In the genomic region with DNA sequence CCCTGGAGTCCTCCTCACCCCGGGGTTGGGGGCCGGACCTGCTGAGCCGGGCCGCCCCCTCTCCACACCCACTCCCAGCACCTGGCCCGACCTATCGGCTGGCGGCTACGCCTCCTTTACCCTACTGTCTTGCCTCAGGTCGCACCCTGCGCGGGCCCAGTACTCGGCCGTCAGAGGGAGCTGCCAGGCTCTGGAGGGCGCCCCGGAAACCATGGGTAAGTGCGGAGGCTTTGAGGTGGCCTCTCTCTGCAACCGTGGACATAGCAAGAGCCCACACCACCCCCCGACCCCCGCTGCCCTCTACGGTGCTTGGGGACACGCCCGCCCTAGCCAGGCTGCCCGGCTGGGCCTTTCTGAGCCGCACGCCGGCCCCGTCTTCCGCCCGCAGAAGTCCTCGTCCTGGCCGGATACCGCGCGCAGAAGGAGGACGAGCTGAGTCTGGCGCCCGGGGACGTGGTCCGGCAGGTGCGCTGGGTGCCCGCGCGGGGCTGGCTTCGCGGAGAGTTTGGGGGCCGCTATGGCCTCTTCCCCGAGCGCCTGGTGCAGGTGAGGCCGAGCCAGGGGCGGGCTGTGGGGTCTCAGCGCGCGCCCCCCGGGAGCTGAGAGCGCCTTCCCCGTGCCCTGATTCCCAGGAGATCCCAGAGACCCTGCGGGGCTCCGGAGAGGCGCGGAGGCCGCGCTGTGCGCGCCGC, we compare ENCODE assay signal across 8 cellular contexts. TPM values are rescaled to one million over a fixed set of nuclear protein-coding genes. Genes with fewer than 3 reads are reported as not detected.
A peak's percentile ranks its signal among the peaks of the same experiment; 100 is the strongest.
DNase-seq lines count a peak whose midpoint lies in the region; ATAC-seq, FAIRE-seq and TF ChIP-seq lines count a peak whose summit lies in the region.

A gene (plus strand): TSS at position 159 of the 692 bp plus-strand sequence. CDS start 53 bp downstream, at position 212.

- H3K4me2 ChIP-seq in GM12878 (ENCODE audit: control insufficient read depth, insufficient read depth) (peak within 1 kb of the TSS; percentile 95), keratinocyte (ENCODE audit: control insufficient read depth, extremely low read depth, insufficient read depth, low read depth, low read length) (peak within 1 kb of the TSS; percentile 88)

- FAIRE-seq in GM12878 (lab: Jason Lieb, UNC), result no peak
- no peak for FAIRE-seq in keratinocyte (lab: Jason Lieb, UNC)

- 5% methylated on average over 56 of the region's 65 CpGs for WGBS in GM12878 (ENCODE audit: insufficient coverage, insufficient replicate concordance, low lambda C conversion rate, missing lambda C conversion rate)

- CTCF ChIA-PET in GM12878 (lab: Yijun Ruan, JAX), result interaction anchor here (0.7 to 4.0 kb wide), 13 partner anchors 8 to 157 kb away, joined by 3 to 24 read pairs (median 4); a partner anchor contains a TSS

- H3K27ac ChIP-seq in RWPE2 (ENCODE audit: poor library complexity, severe bottlenecking) (peak within 1 kb of the TSS; percentile 87), GM12878 (ENCODE audit: control insufficient read depth, insufficient read depth) (peak within 1 kb of the TSS; percentile 46), keratinocyte (ENCODE audit: control insufficient read depth, insufficient read depth, low read length) (peak within 1 kb of the TSS; percentile 89)

- intact Hi-C loops in GM12878 (cut with micrococcal nuclease; ENCODE audit: unreplicated experiment), result no loop called here

- H3K4me3 ChIP-seq in RWPE2 (ENCODE audit: severe bottlenecking) (peak within 1 kb of the TSS; percentile 58), GM12878 (peak within 1 kb of the TSS; percentile 95), keratinocyte (ENCODE audit: control insufficient read depth in 2 of 3, extremely low read depth in 1 of 3, insufficient read depth in 2 of 3, low read depth in 1 of 3, low read length in 3 of 3) (peak within 1 kb of the TSS; percentile 58 to 86 (median 81))

- TF ChIP-seq CTCF in RWPE2 (IDR thresholded peaks at IDR 0.05; ENCODE audit: poor library complexity, severe bottlenecking) (peak; percentile 36), GM12878 (IDR thresholded peaks at IDR 0.05 in 2 of 3, conservative IDR thresholded peaks at IDR 0.05 in 1 of 3; ENCODE audit: control insufficient read depth in 2 of 3, extremely low read depth in 1 of 3, insufficient read depth in 1 of 3, low read depth in 3 of 3, low read length in 3 of 3) (peak in 2 of 3 experiments; percentile 14 to 17; a peak in 1 of 6 replicates), keratinocyte (optimal IDR thresholded peaks at IDR 0.05 in 1 of 3, IDR thresholded peaks at IDR 0.05 in 1 of 3, conservative IDR thresholded peaks at IDR 0.05 in 1 of 3; ENCODE audit: extremely low read depth in 1 of 3, insufficient read depth in 2 of 3, low read length in 3 of 3) (peak; percentile 10 to 29 (median 22))

- H3K27me3 ChIP-seq in RWPE2 (ENCODE audit: insufficient read depth, poor library complexity, severe bottlenecking), result no peaks in the 10 kb centered on the region
- no peaks in the 10 kb centered on the region for H3K27me3 ChIP-seq in GM12878 (replicated peaks in 1 of 2; ENCODE audit: control insufficient read depth in 2 of 2, insufficient read depth in 2 of 2, low read length in 1 of 2)
- H3K27me3 ChIP-seq in keratinocyte (ENCODE audit: control insufficient read depth, extremely low read depth, insufficient read depth, low read length), result no peaks in the 10 kb centered on the region

- DNase-seq in COR-L47 (lab: John Stamatoyannopoulos, UW) (peak; percentile 48), RWPE2 (ENCODE audit: low spot score) (peak; percentile 82), GM12878 (ENCODE audit: low read depth, low spot score) (no peak), keratinocyte (ENCODE audit: low read depth, low spot score) (peak; percentile 41), Ammon's horn (ENCODE audit: low spot score) (no peak)
- peak; percentile 73 for DNase-seq in stimulated activated CD8-positive, alpha-beta memory T cell treated with anti-CD3 and anti-CD28 coated beads, Interleukin-4, amount 100 ng/mL, for 48 hours

- RAD21 ChIA-PET in GM12878 (lab: Charles Lee; ENCODE audit: unreplicated experiment), result interaction anchor here (0.8 to 1.9 kb wide), 10 partner anchors 17 to 172 kb away, joined by 3 to 15 read pairs (median 4); a partner anchor contains a TSS

- dilution Hi-C loops in keratinocyte (cut with MboI; ENCODE audit: extremely low pct_ligation_motif_present, low sequenced_read_pairs), result no loop called here

- no TSS peak for BruUV-seq in GM12878 (replicated peaks; lab: Mats Ljungman, UMichigan)

- POLR2A ChIA-PET in GM12878 (lab: Charles Lee), result interaction anchor here (0.5 to 2.0 kb wide), 15 partner anchors 9 to 157 kb away, joined by 3 to 9 read pairs (median 4); a partner anchor contains a TSS

- H3K4me1 ChIP-seq in RWPE2 (ENCODE audit: insufficient read depth, poor library complexity, severe bottlenecking) (peaks cover 8% of the 10 kb centered on the region), GM12878 (ENCODE audit: control insufficient read depth, insufficient read depth, low read length) (peaks cover 27% of the 10 kb centered on the region), keratinocyte (ENCODE audit: control insufficient read depth, extremely low read depth, insufficient read depth, low read length) (peaks cover 21% of the 10 kb centered on the region)

- peaks cover 63% of the 10 kb centered on the region for H3K36me3 ChIP-seq in RWPE2 (ENCODE audit: low read depth)
- H3K36me3 ChIP-seq in GM12878 (ENCODE audit: control insufficient read depth in 2 of 2, insufficient read depth in 2 of 2, low read length in 1 of 2), result peaks cover 15 to 21% of the 10 kb centered on the region in 2 experiments
- peaks cover 18 to 37% of the 10 kb centered on the region in 2 experiments for H3K36me3 ChIP-seq in keratinocyte (ENCODE audit: control insufficient read depth in 2 of 2, extremely low read depth in 1 of 2, insufficient read depth in 2 of 2, low read length in 2 of 2)

- H3K9me3 ChIP-seq in RWPE2 (ENCODE audit: severe bottlenecking) (no peaks in the 10 kb centered on the region), GM12878 (replicated peaks; ENCODE audit: control insufficient read depth, insufficient read depth, low read length) (no peaks in the 10 kb centered on the region), keratinocyte (ENCODE audit: control insufficient read depth, low read depth, low read length) (no peaks in the 10 kb centered on the region)

- in situ Hi-C loops in GM12878 (cut with MboI), result no loop called here

- SMC1A ChIA-PET in GM12878 (lab: Charles Lee; ENCODE audit: uncharacterized antibody, unreplicated experiment), result interaction anchor here (0.8 to 1.8 kb wide), 7 partner anchors 10 to 157 kb away, joined by 3 to 12 read pairs (median 4); a partner anchor contains a TSS

- no peak; the same call in 1 of the 2 replicates for TF ChIP-seq POLR2A in GM12878 (IDR thresholded peaks at IDR 0.05; ENCODE audit: low read depth, low read length)

- H4K20me1 ChIP-seq in GM12878 (ENCODE audit: control insufficient read depth, insufficient read depth), result no peaks in the 10 kb centered on the region
- no peaks in the 10 kb centered on the region for H4K20me1 ChIP-seq in keratinocyte (ENCODE audit: control insufficient read depth, extremely low read depth, insufficient read depth, low read length)

- TF ChIP-seq RAD21 in GM12878 (IDR thresholded peaks at IDR 0.05; ENCODE audit: insufficient read depth, low read depth, low read length), result no peak

- ATAC-seq in GM19397 (IDR thresholded peaks at IDR 0.05; ENCODE audit: unreplicated experiment), result peak; percentile 27
- ATAC-seq in HG03439 (IDR thresholded peaks at IDR 0.05; ENCODE audit: unreplicated experiment), result peak; percentile 32
- ATAC-seq in RWPE2 (ENCODE audit: low read depth), result peak; percentile 74
- peak; percentile 59 for ATAC-seq in GM12878

- H3K9me1 ChIP-seq in keratinocyte (ENCODE audit: control insufficient read depth, extremely low read depth, insufficient read depth, low read length), result no peaks in the 10 kb centered on the region

- H2AFZ ChIP-seq in GM12878 (ENCODE audit: control insufficient read depth, low read depth, low read length) (peak within 1 kb of the TSS; percentile 79), keratinocyte (ENCODE audit: control insufficient read depth, low read length) (peak within 1 kb of the TSS; percentile 74)

- H3K79me2 ChIP-seq in GM12878 (ENCODE audit: control insufficient read depth, insufficient read depth, low read length), result peaks cover 9% of the 10 kb centered on the region
- peaks cover 10% of the 10 kb centered on the region for H3K79me2 ChIP-seq in keratinocyte (ENCODE audit: control insufficient read depth, insufficient read depth, low read length)

- H3K9ac ChIP-seq in GM12878 (ENCODE audit: control insufficient read depth, insufficient read depth, low read length) (peak within 1 kb of the TSS; percentile 65), keratinocyte (ENCODE audit: control insufficient read depth, extremely low read depth, insufficient read depth, low read length) (peak within 1 kb of the TSS; percentile 81)

- no peak for TF ChIP-seq EP300 in GM12878 (IDR thresholded peaks at IDR 0.05; ENCODE audit: borderline replicate concordance in 1 of 2, control insufficient read depth in 1 of 2, low read depth in 2 of 2, low read length in 2 of 2)

RNA-seq across cellular contexts. Expression of the gene that starts here (rescaled TPM):
- 31.8 and 32.6 TPM in 2 replicates for total RNA-seq in GM12878 (2013; cell fraction: nucleolus; rRNA removed)
- total RNA-seq in GM12878 (2014; rRNA removed), result 1.9 and 3.2 TPM in 2 replicates
- total RNA-seq in GM12878 (2014; rRNA removed; fragmentation: Illumina TruSeq; extraction: Trizol), result 2.1 and 2.4 TPM in 2 replicates
- 4.9 and 5.5 TPM in 2 replicates for total RNA-seq in GM12878 (2021)
- 17.9 TPM for polyA plus RNA-seq in GM12878 (2011; ENCODE audit: low read depth)
- 2.1 and 2.5 TPM in 2 replicates for polyA plus RNA-seq in GM12878 (2011; rRNA removed)
- 1.9 and 2.3 TPM in 2 replicates for polyA plus RNA-seq in GM12878 (2011; cell fraction: cytosol; rRNA removed)
- 24.3 and 33.9 TPM in 2 replicates for polyA plus RNA-seq in GM12878 (2011; cell fraction: nucleus; rRNA removed)
- polyA plus RNA-seq in GM12878 (2012), result 17.2 and 21.1 TPM in 2 replicates
- polyA plus RNA-seq in GM12878 (2014; fragmentation: Illumina TruSeq; extraction: Trizol), result 2.3 and 5.1 TPM in 2 replicates
- under 1 TPM; 0.06 to 0.11 TPM for polyA plus RNA-seq in GM12878 (2014; fragmentation: Nextera tagmentation; extraction: Ambion mirVana)
- 5.7 and 5.9 TPM in 2 replicates for polyA plus RNA-seq in GM12878 (2014; rRNA removed)
- polyA plus RNA-seq in GM12878 (2016; fragmentation: Nextera tagmentation; extraction: Ambion mirVana), result 1 to 10 TPM in 1 of 2 experiments, under 1 TPM in 1; 0.19 to 2.1 TPM
- polyA minus RNA-seq in GM12878 (2011; rRNA and poly(A)+ RNA removed), result 0.88 and 4.3 TPM in 2 replicates
- 0.62 and 1.7 TPM in 2 replicates for polyA minus RNA-seq in GM12878 (2011; cell fraction: cytosol; rRNA and poly(A)+ RNA removed)
- polyA minus RNA-seq in GM12878 (2011; cell fraction: nucleus; rRNA and poly(A)+ RNA removed), result 4.8 and 7.2 TPM in 2 replicates
- 4.8 to 17.4 TPM (median 7.1 TPM) in 3 replicates for polyA plus RNA-seq in keratinocyte
- 24.5 TPM for polyA plus RNA-seq in keratinocyte (2011; ENCODE audit: low read depth)
- 2.9 and 3.6 TPM in 2 replicates for polyA plus RNA-seq in keratinocyte (2011; cell fraction: cytosol; rRNA removed)
- 69.0 and 93.2 TPM in 2 replicates for polyA plus RNA-seq in keratinocyte (2011; cell fraction: nucleus; rRNA removed)
- 6.6 and 24.3 TPM in 2 replicates for polyA plus RNA-seq in keratinocyte (2012; ENCODE audit: low replicate concordance)
- polyA minus RNA-seq in keratinocyte, result 3.2 to 7.3 TPM (median 5.8 TPM) in 3 replicates
- 3.1 TPM for polyA minus RNA-seq in keratinocyte (2011; cell fraction: cytosol; rRNA and poly(A)+ RNA removed)
- 11.2 and 14.5 TPM in 2 replicates for polyA minus RNA-seq in keratinocyte (2011; cell fraction: nucleus; rRNA and poly(A)+ RNA removed)

Comparison
In these comparisons a context has a peak if more than half of its experiments do, and no peak if none do; other contexts are left out.
1. DNase-seq: peak in COR-L47 (single experiment), RWPE2 (single experiment), keratinocyte (single experiment) and stimulated activated CD8-positive, alpha-beta memory T cell treated with anti-CD3 and anti-CD28 coated beads, Interleukin-4, amount 100 ng/mL, for 48 hours (single experiment); none in GM12878 (single experiment) and Ammon's horn (single experiment).
2. Peak in every context shown above with its lines, with median percentiles within 50 percentile points of each other: ATAC-seq, H3K27ac ChIP-seq, H3K4me3 ChIP-seq and CTCF ChIP-seq.